Comparison of ENCODE assay signal across 36 cellular contexts in genomic region chr1:238764779-238765178, GRCh38.
A peak's percentile ranks its signal among the peaks of the same experiment; 100 is the strongest.
DNase-seq lines count a peak whose midpoint lies in the region; ATAC-seq, FAIRE-seq and TF ChIP-seq lines count a peak whose summit lies in the region.
"Had no signal": no experiment of that assay in that cellular context is flagged by ENCODE, and none has a peak within 500 bp of the region (broad histone marks: within the 10 kb centered on the region; RNA-seq: fewer than 3 reads in every experiment).

No MANE protein-coding gene starts in this region.

- H3K9me3 ChIP-seq in SK-N-SH (no peaks in the 10 kb centered on the region), HEK293 (ENCODE audit: control insufficient read depth, insufficient read depth, low read depth, low read length) (peaks cover 2% of the 10 kb centered on the region; the same call in 1 of the 2 replicates), astrocyte (ENCODE audit: insufficient read depth, low read depth, low read length) (peaks cover 11% of the 10 kb centered on the region)
- H3K9me3 ChIP-seq: Caco-2 had no signal

- in situ Hi-C loops in astrocyte of the spinal cord (cut with HindIII; ENCODE audit: low sequenced_read_pairs): no loop called here

- H3K4me3 ChIP-seq in SK-N-SH (ENCODE audit: low read depth in 2 of 2, low read length in 1 of 2) (no peak overlapping the region; a peak in 1 of 4 replicates), HEK293 (ENCODE audit: low read depth, low read length) (no peak overlapping the region), astrocyte (ENCODE audit: insufficient read depth, low read depth, low read length) (no peak overlapping the region), astrocyte of the spinal cord (ENCODE audit: low read depth, low read length) (no peak overlapping the region)
- H3K4me3 ChIP-seq: A549; BLaER1; BLaER1 treated with 17β-estradiol and CSF1 and Interleukin-3, amounts not matched to agents 10 nM and 100 nM had no signal

- no peaks in the 10 kb centered on the region for H3K9me2 ChIP-seq in SK-N-SH

- no peak for TF ChIP-seq RAD21 in SK-N-SH (IDR thresholded peaks at IDR 0.05; ENCODE audit: low read length)

- no peak for FAIRE-seq in astrocyte (lab: Jason Lieb, UNC)
- FAIRE-seq: A204.1, A549 had no signal

- H3K27me3 Mint-ChIP-seq in astrocyte (ENCODE audit: low read depth, unreplicated experiment): no peaks in the 10 kb centered on the region
- H3K27me3 Mint-ChIP-seq: B cell; CD4-positive, alpha-beta memory T cell; CD4-positive, alpha-beta T cell; CD4-positive, CD25-positive, alpha-beta regulatory T cell had no signal

- H3K9me3 Mint-ChIP-seq in astrocyte (ENCODE audit: unreplicated experiment): peaks cover 23% of the 10 kb centered on the region

- no peaks in the 10 kb centered on the region for H3F3A ChIP-seq in SK-N-SH (replicated peaks; ENCODE audit: insufficient read depth)

- TF ChIP-seq CTCF in SK-N-SH (IDR thresholded peaks at IDR 0.05) (no peak), HEK293 (tag by site-specific recombination; IDR thresholded peaks at IDR 0.05) (no peak), astrocyte (IDR thresholded peaks at IDR 0.05; ENCODE audit: insufficient read depth, low read depth, low read length) (no peak), astrocyte of the spinal cord (IDR thresholded peaks at IDR 0.05; ENCODE audit: low read depth, low read length) (no peak)

- H3K4me2 ChIP-seq in SK-N-SH (no peak overlapping the region), astrocyte (ENCODE audit: low read length) (no peak overlapping the region)
- H3K4me2 ChIP-seq: A549; BLaER1; BLaER1 treated with 17β-estradiol and CSF1 and Interleukin-3, amounts not matched to agents 10 nM and 100 nM had no signal

- no peaks in the 10 kb centered on the region for H3K4me1 Mint-ChIP-seq in astrocyte (ENCODE audit: low read depth, unreplicated experiment)
- H3K4me1 Mint-ChIP-seq: B cell; CD14-positive monocyte; CD4-positive, alpha-beta memory T cell; CD4-positive, CD25-positive, alpha-beta regulatory T cell; CD8-positive, alpha-beta memory T cell had no signal

- H3K36me3 ChIP-seq in SK-N-SH (replicated peaks in 1 of 2; ENCODE audit: control insufficient read depth in 1 of 2, insufficient read depth in 2 of 2, low read length in 1 of 2) (no peaks in the 10 kb centered on the region), HEK293 (ENCODE audit: control insufficient read depth in 2 of 2, insufficient read depth in 1 of 2, low read length in 2 of 2) (no peaks in the 10 kb centered on the region), astrocyte (ENCODE audit: insufficient read depth, low read length) (no peaks in the 10 kb centered on the region)
- H3K36me3 ChIP-seq: BE2C; BLaER1; BLaER1 treated with 17β-estradiol and CSF1 and Interleukin-3, amounts not matched to agents 10 nM and 100 nM had no signal

- no peak for DNase-seq in SK-N-SH
- peak; percentile 6 for DNase-seq in astrocyte (ENCODE audit: low read depth)
- DNase-seq in astrocyte of the spinal cord (ENCODE audit: low read depth, low spot score): peak; percentile 5
- DNase-seq in HuH-7 (ENCODE audit: low spot score): no peak
- no peak for DNase-seq in GF-D8 (lab: John Stamatoyannopoulos, UW)
- DNase-seq in NCI-H1436 treated with DMSO at 0.1 percent for 48 hours (lab: John Stamatoyannopoulos, UW): no peak
- DNase-seq: 8988T; ACHN; AML-193; BE2C; C1 segment of cervical spinal cord; Caco-2; Calu3; CD4-positive, alpha-beta memory T cell; CD4-positive, alpha-beta T cell; CD4-positive, CD25-positive, alpha-beta regulatory T cell; CD8-positive, alpha-beta memory T cell; CD8-positive, alpha-beta T cell; COR-L47; DMS 273 treated with DMSO at 0.1 percent for 48 hours; DMS153; DMS53; DMS79; DMS79 treated with DMSO at 0.1 percent for 48 hours; DND-41; EL had no signal

- H3K27ac ChIP-seq in SK-N-SH (ENCODE audit: low read depth in 2 of 2, low read length in 1 of 2) (no peak overlapping the region), HEK293 (ENCODE audit: extremely low read depth, low read depth, low read length) (no peak overlapping the region), astrocyte (ENCODE audit: low read depth, low read length) (no peak overlapping the region)
- H3K27ac ChIP-seq: 22Rv1; A549; BLaER1; BLaER1 treated with 17β-estradiol and CSF1 and Interleukin-3, amounts not matched to agents 10 nM and 100 nM; C4-2B had no signal

- CTCF ChIA-PET in SK-N-SH (lab: Yijun Ruan, JAX) (no interaction called here), HEK293 (lab: Yijun Ruan, JAX) (no interaction called here)

- no peaks in the 10 kb centered on the region for H3K27me3 ChIP-seq in SK-N-SH (ENCODE audit: insufficient read depth)
- H3K27me3 ChIP-seq in astrocyte (ENCODE audit: insufficient read depth, low read length): no peaks in the 10 kb centered on the region
- H3K27me3 ChIP-seq: BE2C; BLaER1; BLaER1 treated with 17β-estradiol and CSF1 and Interleukin-3, amounts not matched to agents 10 nM and 100 nM had no signal

- H3K4me1 ChIP-seq in SK-N-SH (ENCODE audit: control insufficient read depth in 1 of 2, insufficient read depth in 2 of 2, low read depth in 1 of 2, low read length in 1 of 2): no peaks in the 10 kb centered on the region
- no peaks in the 10 kb centered on the region for H3K4me1 ChIP-seq in HEK293 (ENCODE audit: control insufficient read depth, insufficient read depth, low read length)
- H3K4me1 ChIP-seq in astrocyte (ENCODE audit: insufficient read depth, low read length): no peaks in the 10 kb centered on the region
- H3K4me1 ChIP-seq: A549; BLaER1; BLaER1 treated with 17β-estradiol and CSF1 and Interleukin-3, amounts not matched to agents 10 nM and 100 nM; Caco-2 had no signal

- H4K20me1 ChIP-seq in SK-N-SH (ENCODE audit: insufficient read depth): no peaks in the 10 kb centered on the region
- no peaks in the 10 kb centered on the region for H4K20me1 ChIP-seq in astrocyte (ENCODE audit: insufficient read depth, low read length)
- H4K20me1 ChIP-seq: BLaER1; BLaER1 treated with 17β-estradiol and CSF1 and Interleukin-3, amounts not matched to agents 10 nM and 100 nM had no signal

- H3K4me3 Mint-ChIP-seq in astrocyte (ENCODE audit: unreplicated experiment): no peak overlapping the region
- H3K4me3 Mint-ChIP-seq: B cell; CD14-positive monocyte; CD4-positive, alpha-beta memory T cell; CD4-positive, alpha-beta T cell; CD4-positive, CD25-positive, alpha-beta regulatory T cell; CD8-positive, alpha-beta memory T cell; CD8-positive, alpha-beta T cell had no signal

- ATAC-seq in SK-N-SH treated with all-trans-retinoic acid at 6 μM for 48 hours: no peak
- ATAC-seq: A549; CD8-positive, alpha-beta T cell had no signal

- H3K9ac ChIP-seq in SK-N-SH: no peak overlapping the region
- H3K9ac ChIP-seq in astrocyte (ENCODE audit: low read length): no peak overlapping the region
- H3K9ac ChIP-seq: BLaER1; BLaER1 treated with 17β-estradiol and CSF1 and Interleukin-3, amounts not matched to agents 10 nM and 100 nM had no signal

- H3K36me3 Mint-ChIP-seq in astrocyte (ENCODE audit: low read depth, unreplicated experiment): no peaks in the 10 kb centered on the region
- H3K36me3 Mint-ChIP-seq: CD14-positive monocyte; CD4-positive, alpha-beta memory T cell; CD4-positive, CD25-positive, alpha-beta regulatory T cell; CD8-positive, alpha-beta memory T cell; CD8-positive, alpha-beta T cell had no signal

- H2AFZ ChIP-seq in SK-N-SH (ENCODE audit: low read depth) (no peak overlapping the region), astrocyte (ENCODE audit: low read depth, low read length) (no peak overlapping the region)

- no peaks in the 10 kb centered on the region for H3K79me2 ChIP-seq in SK-N-SH (ENCODE audit: insufficient read depth)
- H3K79me2 ChIP-seq in astrocyte (ENCODE audit: insufficient read depth, low read length): no peaks in the 10 kb centered on the region

- WGBS in SK-N-SH (ENCODE audit: low lambda C conversion rate): 23% methylated on average over 2 of the region's 2 CpGs

- no peak for TF ChIP-seq EP300 in SK-N-SH (IDR thresholded peaks at IDR 0.05; ENCODE audit: borderline replicate concordance in 1 of 2, low read depth in 1 of 2, low read length in 1 of 2)

- POLR2A ChIA-PET in SK-N-SH (lab: Yijun Ruan, JAX): no interaction called here
- POLR2A ChIA-PET in HEK293 (lab: Yijun Ruan, JAX): no interaction called here

- H3K27ac Mint-ChIP-seq in astrocyte (ENCODE audit: unreplicated experiment): no peak overlapping the region
- H3K27ac Mint-ChIP-seq: B cell; CD4-positive, alpha-beta memory T cell; CD4-positive, alpha-beta T cell; CD4-positive, CD25-positive, alpha-beta regulatory T cell; CD8-positive, alpha-beta T cell had no signal

TF ChIP-seq in SK-N-SH treated with all-trans-retinoic acid at 6 μM for 48 hours, 23 proteins besides CTCF, POLR2A, EP300 and RAD21:
- TF ChIP-seq OSR1 (CRISPR knock-in tag; IDR thresholded peaks at IDR 0.05): 0 out of 2 replicates have a peak, but pooled peaks have one; percentile 54
- no peak for TF ChIP-seq PPARA (CRISPR knock-in tag; IDR thresholded peaks at IDR 0.05; ENCODE audit: borderline replicate concordance)
TF ChIP-seq in SK-N-SH treated with all-trans-retinoic acid at 6 μM for 48 hours: peak in this region for 1.

TF ChIP-seq in SK-N-SH, 30 proteins besides CTCF, POLR2A, EP300 and RAD21 (continues in another document):
- TF ChIP-seq GABPA (IDR thresholded peaks at IDR 0.05; ENCODE audit: low read depth): no peak
- TF ChIP-seq TCF12 (IDR thresholded peaks at IDR 0.05): no peak
- no peak for TF ChIP-seq RXRA (IDR thresholded peaks at IDR 0.05; ENCODE audit: borderline replicate concordance, low read depth)
- no peak for TF ChIP-seq EZH2phosphoT487 (IDR thresholded peaks at IDR 0.05; ENCODE audit: borderline replicate concordance, low read depth)
- TF ChIP-seq JUND (IDR thresholded peaks at IDR 0.05): no peak

TF ChIP-seq in HEK293, 187 proteins besides CTCF, POLR2A, EP300 and RAD21:
- peak; percentile 93 for TF ChIP-seq SETDB1 (IDR thresholded peaks at IDR 0.05; ENCODE audit: insufficient read length, low read length)
- TF ChIP-seq ZNF239 (tag by site-specific recombination; IDR thresholded peaks at IDR 0.05): no peak
- TF ChIP-seq TRIM28 (IDR thresholded peaks at IDR 0.05; ENCODE audit: borderline replicate concordance, low read length): peak; percentile 83; the same call in 1 of the 2 replicates
- no peak for TF ChIP-seq GLIS1 (tag by site-specific recombination; IDR thresholded peaks at IDR 0.05)

Comparison
In these comparisons a context has a peak if more than half of its experiments do, and no peak if none do; other contexts are left out.
1. DNase-seq: peak in astrocyte (single experiment) and astrocyte of the spinal cord (single experiment); none in SK-N-SH (single experiment), HuH-7 (single experiment), GF-D8 (single experiment) and NCI-H1436 treated with DMSO at 0.1 percent for 48 hours (single experiment).